Comparison of ENCODE assay signal across 8 cellular contexts in genomic region chr12:54325442-54326109, GRCh38. TPM values are rescaled to one million over a fixed set of nuclear protein-coding genes. Genes with fewer than 3 reads are reported as not detected.
DNase-seq lines count a peak whose midpoint lies in the region; ATAC-seq and TF ChIP-seq lines count a peak whose summit lies in the region.
"Not testable (repeated sequence)": the region's sequence is repeated elsewhere in the genome, so short reads cannot be mapped to it uniquely, and the experiment has no call there.

No MANE protein-coding gene starts in this region.

- H3K36me3 Mint-ChIP-seq in WTC11: not testable (repeated sequence)

- H3K4me3 Mint-ChIP-seq in WTC11: peak overlapping the region; percentile 100

- peak overlapping the region; percentile 81 for H2AFZ ChIP-seq in DND-41 (ENCODE audit: low read depth, low read length)

- POLR2A ChIA-PET in WTC11 (lab: Charles Lee): interaction anchor here (0.6 to 2.2 kb wide), 12 partner anchors 10 to 124 kb away, joined by 3 to 21 read pairs (median 4); partner anchors contain the start of genes CBX5 and HNRNPA1

- not testable (repeated sequence) for H3K27me3 Mint-ChIP-seq in WTC11 (ENCODE audit: low read depth)

- not testable (repeated sequence) for TF ChIP-seq POLR2A in body of pancreas (IDR thresholded peaks at IDR 0.05)

- not testable (repeated sequence) for TF ChIP-seq CTCF in DND-41 (IDR thresholded peaks at IDR 0.05; ENCODE audit: borderline replicate concordance, extremely low read depth, low read length, poor library complexity, severe bottlenecking); WTC11 (IDR thresholded peaks at IDR 0.05); body of pancreas (IDR thresholded peaks at IDR 0.05); fibroblast of mammary gland (conservative IDR thresholded peaks at IDR 0.05; ENCODE audit: control insufficient read depth, insufficient read depth, low read depth, low read length); lung (IDR thresholded peaks at IDR 0.05; ENCODE audit: control extremely low read depth, extremely low read depth); psoas muscle (IDR thresholded peaks at IDR 0.05); upper lobe of right lung (IDR thresholded peaks at IDR 0.05)

- H3K4me1 ChIP-seq in DND-41 (ENCODE audit: insufficient read depth, low read length): peaks cover 19% of the 10 kb centered on the region
- H3K4me1 ChIP-seq in body of pancreas: peaks cover 48% of the 10 kb centered on the region
- H3K4me1 ChIP-seq in lung (ENCODE audit: control insufficient read depth in 2 of 2, insufficient read depth in 2 of 2, low read length in 2 of 2): not testable (repeated sequence)
- peaks cover 41% of the 10 kb centered on the region for H3K4me1 ChIP-seq in psoas muscle
- H3K4me1 ChIP-seq in upper lobe of right lung: peaks cover 28% of the 10 kb centered on the region

- intact Hi-C loops in body of pancreas (cut with DNase I); upper lobe of right lung (cut with DNase I): not testable (repeated sequence)
- intact Hi-C loops in psoas muscle (cut with DNase I): loop anchor here in 1 of 2 donors (5.0 kb wide), 2 partner anchors 38 to 103 kb away; no protein-coding TSS in a partner anchor

- WGBS in body of pancreas, 2 donors: 21 to 22% methylated on average over 22 of the region's 22 CpGs
- 43 to 48% methylated on average over 22 of the region's 22 CpGs for WGBS in lung, 2 donors
- WGBS in psoas muscle, 3 donors: 38 to 42% (median 41%) methylated on average over 22 of the region's 22 CpGs

- peaks cover 29% of the 10 kb centered on the region for H3K4me1 Mint-ChIP-seq in WTC11

- H3K36me3 ChIP-seq in DND-41 (ENCODE audit: insufficient read depth, low read length); body of pancreas (replicated peaks in 1 of 2; ENCODE audit: insufficient read depth in 1 of 2, low read depth in 2 of 2); lung (ENCODE audit: control insufficient read depth in 2 of 2, insufficient read depth in 2 of 2, low read length in 2 of 2); upper lobe of right lung: not testable (repeated sequence)
- peaks cover 33% of the 10 kb centered on the region for H3K36me3 ChIP-seq in MG63
- peaks cover 0 to 18% of the 10 kb centered on the region in 2 donors for H3K36me3 ChIP-seq in psoas muscle (ENCODE audit: insufficient read depth in 1 of 2, low read depth in 1 of 2)

- not testable (repeated sequence) for H3K27me3 ChIP-seq in DND-41 (ENCODE audit: insufficient read depth, low read length, poor library complexity); MG63; body of pancreas; lung (ENCODE audit: control insufficient read depth, insufficient read depth); psoas muscle (ENCODE audit: insufficient read depth in 3 of 3, low read length in 2 of 3); upper lobe of right lung

- H3K27ac Mint-ChIP-seq in WTC11: peak overlapping the region; percentile 98

- H3K79me2 ChIP-seq in DND-41 (ENCODE audit: insufficient read depth, low read length): peaks cover 45% of the 10 kb centered on the region

- CTCF ChIA-PET in WTC11 (lab: Charles Lee): interaction anchor here (0.6 to 5.8 kb wide), 57 partner anchors 10 to 599 kb away, joined by 3 to 130 read pairs (median 5); partner anchors contain the start of genes CBX5, HNRNPA1, NFE2 and SMUG1

- H3K4me2 ChIP-seq in DND-41 (ENCODE audit: insufficient read depth, low read length): peak overlapping the region; percentile 90

- H3K27ac ChIP-seq in DND-41 (ENCODE audit: low read length) (peak overlapping the region; percentile 58), body of pancreas (peak overlapping the region; percentile 79 to 94 (median 90)), lung (ENCODE audit: low read depth in 1 of 2, low read length in 1 of 2) (peak overlapping the region; percentile 77 to 93), psoas muscle (peak overlapping the region; percentile 91), upper lobe of right lung (peak overlapping the region; percentile 93)

- H3K9me3 ChIP-seq in DND-41 (ENCODE audit: insufficient read depth, low read length, severe bottlenecking); MG63; body of pancreas; lung (ENCODE audit: control insufficient read depth in 2 of 2, insufficient read depth in 1 of 2, low read length in 1 of 2); psoas muscle; upper lobe of right lung: not testable (repeated sequence)

- ATAC-seq in DND-41 (ENCODE audit: insufficient read depth, low read depth); WTC11; body of pancreas; lung (ENCODE audit: insufficient read depth, low FRiP score); psoas muscle; upper lobe of right lung: not testable (repeated sequence)

- H3K9me3 Mint-ChIP-seq in WTC11: not testable (repeated sequence)

- H3K9ac ChIP-seq in DND-41 (ENCODE audit: low read depth, low read length): peak overlapping the region; percentile 56

- DNase-seq in DND-41; WTC11 (ENCODE audit: low spot score); lung (ENCODE audit: low spot score); psoas muscle; upper lobe of right lung: not testable (repeated sequence)
- DNase-seq in MG63 (peak; percentile 53), body of pancreas (peak in 1 of 4 donors; percentile 33), fibroblast of mammary gland (ENCODE audit: low read depth) (peak; percentile 19)

- H3K4me3 ChIP-seq in DND-41 (ENCODE audit: low read depth in 1 of 2, low read length in 2 of 2) (peak overlapping the region; percentile 67 to 72), MG63 (peak overlapping the region; percentile 91), body of pancreas (peak overlapping the region; percentile 69 to 71), fibroblast of mammary gland (ENCODE audit: control insufficient read depth, low read depth, low read length) (peak overlapping the region; percentile 98), lung (peak overlapping the region; percentile 76), psoas muscle (peak overlapping the region; percentile 87), upper lobe of right lung (peak overlapping the region; percentile 93)

- not testable (repeated sequence) for H4K20me1 ChIP-seq in DND-41 (ENCODE audit: insufficient read depth, low read length)

RNA-seq across cellular contexts. Expression of gene COPZ1, which starts 0.6 kb away (rescaled TPM):
- total RNA-seq in MG63 (2014; rRNA removed; shearing (Covaris generic); ENCODE audit: low replicate concordance): 243 and 381 TPM in 2 replicates
- total RNA-seq in WTC11 (2021): 98.2 to 116 TPM (median 115 TPM) in 3 replicates
- total RNA-seq in body of pancreas: 10 to 100 TPM; 34.3 to 71.3 TPM
- 100 to 1,000 TPM; 127 to 163 TPM for total RNA-seq in lung
- 100 to 1,000 TPM in 1 of 2 donors, 10 to 100 TPM in 1; 98.8 to 145 TPM for polyA plus RNA-seq in lung
- 100 to 1,000 TPM in 1 of 4 donors, 10 to 100 TPM in 3; 84.4 to 102 (median 93.0) TPM for total RNA-seq in psoas muscle
- polyA plus RNA-seq in psoas muscle: 100 to 1,000 TPM in 1 of 3 donors, 10 to 100 TPM in 2; 77.8 to 131 (median 86.6) TPM
- total RNA-seq in upper lobe of right lung: 125 TPM

RNA-seq across cellular contexts. Expression of gene NFE2, which starts 24.8 kb away (rescaled TPM):
- 0.13 TPM in 1 of 2 replicates, not detected in the other for total RNA-seq in MG63 (2014; rRNA removed; shearing (Covaris generic); ENCODE audit: low replicate concordance)
- total RNA-seq in WTC11 (2021) (2.4 to 3.0 TPM (median 3.0 TPM) in 3 replicates), body of pancreas (under 1 TPM in 1 of 2 donors, not detected in 1; 0.26 TPM), lung (1 to 10 TPM; 6.9 to 7.9 TPM), psoas muscle (1 to 10 TPM in 1 of 4 donors, under 1 TPM in 3; 0.30 to 1.6 (median 0.50) TPM), upper lobe of right lung (7.5 TPM)
- polyA plus RNA-seq in lung (10 to 100 TPM in 1 of 2 donors, 1 to 10 TPM in 1; 3.5 to 38.5 TPM), psoas muscle (under 1 TPM; 0.10 to 0.26 (median 0.18) TPM)

RNA-seq across cellular contexts. Expression of gene GPR84, which starts 38.7 kb away (rescaled TPM):
- total RNA-seq in MG63 (2014; rRNA removed; shearing (Covaris generic); ENCODE audit: low replicate concordance): not detected in 2 replicates
- 0.13 TPM in 1 of 3 replicates, not detected in the others for total RNA-seq in WTC11 (2021)
- total RNA-seq in body of pancreas: not detected
- 1 to 10 TPM; 1.5 to 2.6 TPM for total RNA-seq in lung
- 10 to 100 TPM in 1 of 2 donors, under 1 TPM in 1; 0.73 to 76.1 TPM for polyA plus RNA-seq in lung
- total RNA-seq in psoas muscle: under 1 TPM in 1 of 4 donors, not detected in 3; 0.40 TPM
- under 1 TPM in 1 of 3 donors, not detected in 2; 0.16 TPM for polyA plus RNA-seq in psoas muscle
- 0.96 TPM for total RNA-seq in upper lobe of right lung

RNA-seq across cellular contexts. Expression of gene HNRNPA1, which starts 45.0 kb away (rescaled TPM):
- 84.7 and 146 TPM in 2 replicates for total RNA-seq in MG63 (2014; rRNA removed; shearing (Covaris generic); ENCODE audit: low replicate concordance)
- total RNA-seq in WTC11 (2021) (2,589 to 2,788 TPM (median 2,737 TPM) in 3 replicates), body of pancreas (100 to 1,000 TPM; 246 to 247 TPM), lung (100 to 1,000 TPM; 852 to 875 TPM), psoas muscle (100 to 1,000 TPM; 282 to 601 (median 458) TPM), upper lobe of right lung (498 TPM)
- polyA plus RNA-seq in lung (100 to 1,000 TPM; 803 to 937 TPM), psoas muscle (100 to 1,000 TPM; 310 to 826 (median 453) TPM)

RNA-seq across cellular contexts. Expression of gene CBX5, which starts 45.7 kb away (rescaled TPM):
- 20.5 and 26.6 TPM in 2 replicates for total RNA-seq in MG63 (2014; rRNA removed; shearing (Covaris generic); ENCODE audit: low replicate concordance)
- 182 to 218 TPM (median 216 TPM) in 3 replicates for total RNA-seq in WTC11 (2021)
- 10 to 100 TPM; 27.0 to 34.3 TPM for total RNA-seq in body of pancreas
- total RNA-seq in lung: 10 to 100 TPM; 50.9 to 78.3 TPM
- 1 to 10 TPM; 8.3 to 9.8 TPM for polyA plus RNA-seq in lung
- total RNA-seq in psoas muscle: 10 to 100 TPM; 12.1 to 19.3 (median 16.4) TPM
- polyA plus RNA-seq in psoas muscle: 1 to 10 TPM; 5.2 to 9.3 (median 8.4) TPM
- total RNA-seq in upper lobe of right lung: 52.3 TPM
